ENCODE assay signal across 24 cellular contexts in genomic region chr4:129136433-129136832, GRCh38.
"Had no signal": no experiment of that assay in that cellular context is flagged by ENCODE, and none has a peak within 500 bp of the region (broad histone marks: within the 10 kb centered on the region; RNA-seq: fewer than 3 reads in every experiment).

No MANE protein-coding gene starts in this region.

- H3K36me3 ChIP-seq: left ventricle myocardium inferior, lower lobe of right lung, neural progenitor cell, pancreas, thoracic aorta, transverse colon had no signal

- DNase-seq: effector CD4-positive, alpha-beta T cell; endodermal cell; erythroblast; foreskin melanocyte; head of caudate nucleus; kidney; left cardiac atrium; left ventricle myocardium inferior; lower lobe of right lung; mesenchymal stem cell; natural killer cell; occipital lobe; pancreas; right cardiac atrium; small intestine; stimulated activated CD4-positive, alpha-beta T cell treated with anti-CD3 and anti-CD28 coated beads, Interleukin-12 subunit alpha, Interleukin-12 subunit beta, amount 100 ng/mL, for 4 hours; substantia nigra; transverse colon had no signal

- H3K4me1 ChIP-seq: left ventricle myocardium inferior, lower lobe of right lung, neural progenitor cell, pancreas, transverse colon had no signal

- H3K9me3 Mint-ChIP-seq: neural progenitor cell had no signal

- H3K4me3 Mint-ChIP-seq: endodermal cell; natural killer cell; neural progenitor cell; stimulated activated naive CD8-positive, alpha-beta T cell treated with anti-CD3 and anti-CD28 coated beads, Interleukin-15, Interleukin-2, amounts not matched to agents 100 ng/mL and 50 ng/mL, for 24 hours had no signal

- ATAC-seq: left cardiac atrium, pancreas had no signal

- H3K27ac Mint-ChIP-seq: endodermal cell; natural killer cell; neural progenitor cell; progenitor cell of endocrine pancreas; stimulated activated naive CD8-positive, alpha-beta T cell treated with anti-CD3 and anti-CD28 coated beads, Interleukin-15, Interleukin-2, amounts not matched to agents 100 ng/mL and 50 ng/mL, for 24 hours had no signal

- H3K27me3 ChIP-seq: hepatocyte, neural progenitor cell, pancreas, transverse colon had no signal

- H3K36me3 Mint-ChIP-seq: neural progenitor cell had no signal

- H3K4me3 ChIP-seq: coronary artery, hepatocyte, left ventricle myocardium inferior, lower lobe of right lung, neural progenitor cell, pancreas, thoracic aorta, transverse colon had no signal

- H3K27ac ChIP-seq: coronary artery, hepatocyte, left ventricle myocardium inferior, lower lobe of right lung, neural progenitor cell, pancreas, thoracic aorta, transverse colon had no signal

- H3K4me1 Mint-ChIP-seq: natural killer cell had no signal

- H3K9me3 ChIP-seq: lower lobe of right lung, pancreas, thoracic aorta had no signal
